25 cellular contexts compared by ENCODE assay signal in the genomic region with DNA sequence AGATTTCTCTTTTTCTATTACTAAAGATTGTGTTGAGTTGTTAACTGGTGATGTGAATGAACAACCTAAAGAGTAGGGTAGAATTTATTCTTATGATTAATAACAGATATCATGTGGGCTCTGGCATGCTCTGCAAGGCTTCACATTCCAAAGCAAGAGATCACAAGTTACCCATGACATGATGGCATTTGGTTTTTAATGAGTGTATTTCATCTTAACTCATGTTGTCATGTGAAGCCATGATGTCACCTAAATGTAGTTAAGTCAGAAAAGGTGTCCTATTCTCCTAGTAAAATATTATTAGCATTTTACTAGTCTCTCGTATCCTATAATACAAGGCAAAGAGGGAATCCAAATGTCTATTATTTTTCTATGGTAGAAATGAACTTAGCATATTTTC.
DNase-seq lines count a peak whose midpoint lies in the region; ATAC-seq and TF ChIP-seq lines count a peak whose summit lies in the region.
"Had no signal": no experiment of that assay in that cellular context is flagged by ENCODE, and none has a peak within 500 bp of the region (broad histone marks: within the 10 kb centered on the region; RNA-seq: fewer than 3 reads in every experiment).

No MANE protein-coding gene starts in this region.

- peaks cover 14% of the 10 kb centered on the region for H3K36me3 Mint-ChIP-seq in natural killer cell treated with Interleukin-12 subunit alpha and Interleukin-12 subunit beta and Interleukin-15 and Interleukin-18, amount 100 ng/mL, for 72 hours
- H3K36me3 Mint-ChIP-seq: CD14-positive monocyte had no signal

- no peak for TF ChIP-seq EP300 in SK-N-SH (IDR thresholded peaks at IDR 0.05; ENCODE audit: borderline replicate concordance in 1 of 2, low read depth in 1 of 2, low read length in 1 of 2)

- no peak overlapping the region for H2AFZ ChIP-seq in SK-N-SH (ENCODE audit: low read depth)

- ATAC-seq in natural killer cell treated with Interleukin-12 subunit alpha and Interleukin-12 subunit beta and Interleukin-15 and Interleukin-18, amount 100 ng/mL, for 72 hours, result no peak
- ATAC-seq: Panc1 had no signal

- H3K4me1 ChIP-seq in SK-N-SH (ENCODE audit: control insufficient read depth in 1 of 2, insufficient read depth in 2 of 2, low read depth in 1 of 2, low read length in 1 of 2) (peaks cover 0 to 4% of the 10 kb centered on the region in 2 experiments; a peak in 1 of 4 replicates), neutrophil (ENCODE audit: control insufficient read depth in 1 of 2, insufficient read depth in 1 of 2, low read depth in 1 of 2, low read length in 1 of 2) (peaks cover 21 to 23% of the 10 kb centered on the region in 2 experiments), thyroid gland (no peaks in the 10 kb centered on the region)

- no peak overlapping the region for H3K4me2 ChIP-seq in SK-N-SH

- peak; percentile 42 for DNase-seq in AG10803 (ENCODE audit: low read depth)
- no peak for DNase-seq in SK-N-SH
- DNase-seq in epithelial cell of esophagus (ENCODE audit: low read depth), result peak; percentile 10
- no peak for DNase-seq in thyroid gland
- DNase-seq in natural killer cell treated with Interleukin-12 subunit alpha and Interleukin-12 subunit beta and Interleukin-15 and Interleukin-18, amount 100 ng/mL, for 72 hours (ENCODE audit: low spot score), result no peak
- DNase-seq in iPS-NIHi7 (ENCODE audit: extremely low spot score), result no peak
- DNase-seq in SHP77 treated with DMSO at 0.1 percent for 48 hours (lab: John Stamatoyannopoulos, UW), result no peak
- DNase-seq: 8988T; DMS53; H7; HFFc6; KG1; NCI-H1092 treated with DMSO at 0.1 percent for 48 hours; NCI-H1436 treated with DMSO at 0.1 percent for 48 hours; NCI-H1930; NCI-H2227 treated with DMSO at 0.1 percent for 48 hours; NCI-H510A treated with DMSO at 0.1 percent for 48 hours; NCI-H774; NK-92 treated with Interleukin-12 subunit alpha and Interleukin-12 subunit beta, amount 100 ng/mL, for 24 hours had no signal

- TF ChIP-seq RAD21 in SK-N-SH (IDR thresholded peaks at IDR 0.05; ENCODE audit: low read length), result no peak

- H3K36me3 ChIP-seq in SK-N-SH (replicated peaks in 1 of 2; ENCODE audit: control insufficient read depth in 1 of 2, insufficient read depth in 2 of 2, low read length in 1 of 2), result no peaks in the 10 kb centered on the region
- no peaks in the 10 kb centered on the region for H3K36me3 ChIP-seq in neutrophil
- H3K36me3 ChIP-seq in thyroid gland, result no peaks in the 10 kb centered on the region
- H3K36me3 ChIP-seq: SJSA1 had no signal

- no peak for TF ChIP-seq CTCF in AG10803 (conservative IDR thresholded peaks at IDR 0.05; ENCODE audit: low read length)
- no peak for TF ChIP-seq CTCF in SK-N-SH (IDR thresholded peaks at IDR 0.05)
- no peak for TF ChIP-seq CTCF in epithelial cell of esophagus (IDR thresholded peaks at IDR 0.05; ENCODE audit: insufficient read depth, low read depth, low read length, missing control alignments)
- no peak for TF ChIP-seq CTCF in neutrophil (IDR thresholded peaks at IDR 0.05)
- no peak for TF ChIP-seq CTCF in thyroid gland (IDR thresholded peaks at IDR 0.05)

- CTCF ChIA-PET in SK-N-SH (lab: Yijun Ruan, JAX), result no interaction called here

- POLR2A ChIA-PET in SK-N-SH (lab: Yijun Ruan, JAX), result no interaction called here

- H3F3A ChIP-seq in SK-N-SH (replicated peaks; ENCODE audit: insufficient read depth), result no peaks in the 10 kb centered on the region

- H3K4me1 Mint-ChIP-seq in natural killer cell treated with Interleukin-12 subunit alpha and Interleukin-12 subunit beta and Interleukin-15 and Interleukin-18, amount 100 ng/mL, for 72 hours (ENCODE audit: low read depth in 2 of 2), result peaks cover 18 to 45% of the 10 kb centered on the region in 2 donors

- no peaks in the 10 kb centered on the region for H3K79me2 ChIP-seq in SK-N-SH (ENCODE audit: insufficient read depth)

- no peaks in the 10 kb centered on the region for H3K27me3 ChIP-seq in SK-N-SH (ENCODE audit: insufficient read depth)
- no peaks in the 10 kb centered on the region for H3K27me3 ChIP-seq in neutrophil
- no peaks in the 10 kb centered on the region for H3K27me3 ChIP-seq in thyroid gland
- H3K27me3 ChIP-seq: SJSA1 had no signal

- no peaks in the 10 kb centered on the region for H3K9me3 ChIP-seq in SK-N-SH
- H3K9me3 ChIP-seq in neutrophil, result no peaks in the 10 kb centered on the region
- H3K9me3 ChIP-seq in thyroid gland, result no peaks in the 10 kb centered on the region
- H3K9me3 ChIP-seq: SJSA1 had no signal

- intact Hi-C loops in thyroid gland (cut with DNase I), result no loop called here

- H4K20me1 ChIP-seq in SK-N-SH (ENCODE audit: insufficient read depth), result no peaks in the 10 kb centered on the region

- H3K9me2 ChIP-seq in SK-N-SH, result no peaks in the 10 kb centered on the region

- H3K4me3 Mint-ChIP-seq in natural killer cell treated with Interleukin-12 subunit alpha and Interleukin-12 subunit beta and Interleukin-15 and Interleukin-18, amount 100 ng/mL, for 72 hours, result no peak overlapping the region
- H3K4me3 Mint-ChIP-seq: B cell, HFFc6 had no signal

- H3K9me3 Mint-ChIP-seq in natural killer cell treated with Interleukin-12 subunit alpha and Interleukin-12 subunit beta and Interleukin-15 and Interleukin-18, amount 100 ng/mL, for 72 hours, result peaks cover 3% of the 10 kb centered on the region
- H3K9me3 Mint-ChIP-seq: HFFc6 had no signal

- WGBS in SK-N-SH (ENCODE audit: low lambda C conversion rate), result 82% methylated on average over 1 of the region's 1 CpG
- 94 to 98% methylated on average over 1 of the region's 1 CpG for WGBS in thyroid gland, 2 donors

- peaks cover 5% of the 10 kb centered on the region in 2 donors for H3K27me3 Mint-ChIP-seq in natural killer cell treated with Interleukin-12 subunit alpha and Interleukin-12 subunit beta and Interleukin-15 and Interleukin-18, amount 100 ng/mL, for 72 hours
- H3K27me3 Mint-ChIP-seq: B cell had no signal

- no peak for TF ChIP-seq POLR2A in thyroid gland (IDR thresholded peaks at IDR 0.05)

- H3K27ac Mint-ChIP-seq in natural killer cell treated with Interleukin-12 subunit alpha and Interleukin-12 subunit beta and Interleukin-15 and Interleukin-18, amount 100 ng/mL, for 72 hours, result no peak overlapping the region
- H3K27ac Mint-ChIP-seq: B cell, HFFc6 had no signal

- H3K27ac ChIP-seq in SK-N-SH (ENCODE audit: low read depth in 2 of 2, low read length in 1 of 2), result no peak overlapping the region
- H3K27ac ChIP-seq in neutrophil, result peak overlapping the region; percentile 72
- H3K27ac ChIP-seq in thyroid gland, result no peak overlapping the region
- H3K27ac ChIP-seq: HL-60, SJSA1 had no signal

- no peak overlapping the region for H3K4me3 ChIP-seq in AG10803 (ENCODE audit: low read length)
- H3K4me3 ChIP-seq in SK-N-SH (ENCODE audit: low read depth in 2 of 2, low read length in 1 of 2), result no peak overlapping the region
- H3K4me3 ChIP-seq in epithelial cell of esophagus (ENCODE audit: low read length), result no peak overlapping the region
- no peak overlapping the region for H3K4me3 ChIP-seq in neutrophil (ENCODE audit: low read depth in 1 of 2, low read length in 1 of 2)
- H3K4me3 ChIP-seq in thyroid gland (replicated peaks in 1 of 3), result no peak overlapping the region
- H3K4me3 ChIP-seq: SJSA1 had no signal

- no peak overlapping the region for H3K9ac ChIP-seq in SK-N-SH

TF ChIP-seq in SK-N-SH, 30 proteins besides CTCF, POLR2A, EP300 and RAD21:
- TF ChIP-seq NRF1 (IDR thresholded peaks at IDR 0.05; ENCODE audit: low read depth, low read length) (no peak), POLR2AphosphoS5 (IDR thresholded peaks at IDR 0.05; ENCODE audit: low read depth, low read length) (no peak), EZH2phosphoT487 (IDR thresholded peaks at IDR 0.05; ENCODE audit: borderline replicate concordance, low read depth) (no peak), RFX5 (IDR thresholded peaks at IDR 0.05; ENCODE audit: low read length) (no peak), FOXJ3 (CRISPR knock-in tag; IDR thresholded peaks at IDR 0.05) (no peak), TCF12 (IDR thresholded peaks at IDR 0.05) (peak; percentile 58)
- TF ChIP-seq, protein P1, sequence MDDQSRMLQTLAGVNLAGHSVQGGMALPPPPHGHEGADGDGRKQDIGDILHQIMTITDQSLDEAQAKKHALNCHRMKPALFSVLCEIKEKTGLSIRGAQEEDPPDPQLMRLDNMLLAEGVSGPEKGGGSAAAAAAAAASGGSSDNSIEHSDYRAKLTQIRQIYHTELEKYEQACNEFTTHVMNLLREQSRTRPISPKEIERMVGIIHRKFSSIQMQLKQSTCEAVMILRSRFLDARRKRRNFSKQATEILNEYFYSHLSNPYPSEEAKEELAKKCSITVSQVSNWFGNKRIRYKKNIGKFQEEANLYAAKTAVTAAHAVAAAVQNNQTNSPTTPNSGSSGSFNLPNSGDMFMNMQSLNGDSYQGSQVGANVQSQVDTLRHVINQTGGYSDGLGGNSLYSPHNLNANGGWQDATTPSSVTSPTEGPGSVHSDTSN (IDR thresholded peaks at IDR 0.05), result peak; percentile 38; the same call in 1 of the 2 replicates

Comparison
In these comparisons a context has a peak if more than half of its experiments do, and no peak if none do; other contexts are left out.
1. DNase-seq: peak in AG10803 (single experiment) and epithelial cell of esophagus (single experiment); none in SK-N-SH (single experiment), thyroid gland (0 of 2), natural killer cell treated with Interleukin-12 subunit alpha and Interleukin-12 subunit beta and Interleukin-15 and Interleukin-18, amount 100 ng/mL, for 72 hours (single experiment), iPS-NIHi7 (single experiment) and SHP77 treated with DMSO at 0.1 percent for 48 hours (single experiment).